In the genomic region with DNA sequence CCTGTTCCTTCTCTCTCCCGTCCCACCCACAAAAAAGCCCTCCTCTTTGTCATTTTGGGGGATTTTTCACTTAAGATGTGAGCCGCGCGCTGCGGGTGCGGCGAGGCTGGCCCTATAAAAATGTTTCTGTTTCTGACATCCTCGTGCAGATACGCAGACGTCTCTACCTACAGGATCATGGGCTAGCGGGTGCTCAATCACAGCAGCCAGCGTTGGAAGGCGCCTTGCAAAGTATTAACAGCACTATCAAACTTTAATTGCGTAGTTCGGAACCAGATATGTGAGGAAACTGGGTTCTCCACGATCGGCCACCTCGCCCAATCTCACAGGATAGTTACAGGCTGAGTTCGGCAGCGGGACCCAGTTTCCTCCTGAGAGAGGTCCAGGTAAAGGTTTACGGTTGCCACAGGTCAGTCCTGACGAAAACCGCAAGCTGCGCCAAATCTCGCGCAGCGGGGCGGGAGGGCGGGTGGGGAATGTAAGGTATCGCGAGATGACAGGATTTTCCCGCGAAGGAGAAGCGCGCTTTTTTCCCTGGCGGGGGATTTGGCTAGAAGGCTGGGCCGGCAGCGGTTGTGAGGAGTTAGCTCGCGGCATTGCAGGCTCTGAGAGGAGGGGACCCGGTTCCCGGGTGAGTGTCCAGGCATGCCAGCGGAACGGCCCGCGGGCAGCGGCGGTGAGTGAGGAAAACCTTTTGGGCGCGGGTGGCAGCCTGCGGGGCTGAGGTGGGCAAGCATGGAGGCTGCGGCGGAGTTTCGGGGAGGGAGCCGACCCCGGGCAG, we compare ENCODE assay signal across 8 cellular contexts. TPM values are rescaled to one million over a fixed set of nuclear protein-coding genes. Genes with fewer than 3 reads are reported as not detected.
A peak's percentile ranks its signal among the peaks of the same experiment; 100 is the strongest.
DNase-seq lines count a peak whose midpoint lies in the region; ATAC-seq and TF ChIP-seq lines count a peak whose summit lies in the region.

Gene HELLS (plus strand): TSS at position 512 of the 781 bp plus-strand sequence. CDS start 134 bp downstream, at position 646.

- TF ChIP-seq CTCF in BJ (IDR thresholded peaks at IDR 0.05; ENCODE audit: insufficient read depth, low read depth, low read length) (no peak), coronary artery (IDR thresholded peaks at IDR 0.05) (no peak)

- peak; percentile 19 for DNase-seq in BJ (ENCODE audit: low read depth)
- peak; percentile 65 for DNase-seq in GM19238 (ENCODE audit: insufficient read length, low spot score)
- peak; percentile 67 for DNase-seq in NCI-H446 treated with DMSO at 0.1 percent for 48 hours (lab: John Stamatoyannopoulos, UW)
- peak; percentile 88 for DNase-seq in activated CD4-positive, alpha-beta T cell treated with anti-CD3 and anti-CD28 coated beads for 36 hours
- DNase-seq in coronary artery (ENCODE audit: low spot score): peak; percentile 86
- peak; percentile 96 for DNase-seq in left kidney (ENCODE audit: low read depth, low spot score)
- DNase-seq in stimulated activated CD4-positive, alpha-beta T cell treated with anti-CD3 and anti-CD28 coated beads, Interleukin-1b, Interleukin-23, amount 100 ng/mL, for 48 hours: peak; percentile 82

- intact Hi-C loops in activated CD4-positive, alpha-beta T cell treated with anti-CD3 and anti-CD28 coated beads for 36 hours (cut with DNase I, micrococcal nuclease): loop anchor here (1.0 to 10.0 kb wide), 12 partner anchors 47 to 1149 kb away; partner anchors contain the start of genes FRA10AC1 (in 2 of the 2), NOC3L (in 2 of the 2), CEP55 (in 1 of the 2) and SLC35G1 (in 1 of the 2)

- H3K27ac ChIP-seq in coronary artery: peak within 1 kb of the TSS; percentile 22 to 62

- H3K4me3 Mint-ChIP-seq in activated CD4-positive, alpha-beta T cell treated with anti-CD3 and anti-CD28 coated beads for 36 hours: peak within 1 kb of the TSS; percentile 100

- H3K36me3 Mint-ChIP-seq in activated CD4-positive, alpha-beta T cell treated with anti-CD3 and anti-CD28 coated beads for 36 hours (ENCODE audit: low read depth): peaks cover 29% of the 10 kb centered on the region

- H3K27ac Mint-ChIP-seq in activated CD4-positive, alpha-beta T cell treated with anti-CD3 and anti-CD28 coated beads for 36 hours: peak within 1 kb of the TSS; percentile 99

- no peaks in the 10 kb centered on the region for H3K36me3 ChIP-seq in BJ (ENCODE audit: control insufficient read depth, insufficient read depth, low read length)

- POLR2A ChIA-PET in BJ (lab: Charles Lee): interaction anchor here (0.7 kb wide), 1 partner anchor 873 kb away, joined by 3 read pairs; no protein-coding TSS in a partner anchor
- POLR2A ChIA-PET in activated CD4-positive, alpha-beta T cell treated with anti-CD3 and anti-CD28 coated beads for 36 hours (lab: Charles Lee): no interaction called here

- H3K27me3 Mint-ChIP-seq in activated CD4-positive, alpha-beta T cell treated with anti-CD3 and anti-CD28 coated beads for 36 hours: no peaks in the 10 kb centered on the region

- no peaks in the 10 kb centered on the region for H3K27me3 ChIP-seq in BJ (ENCODE audit: control insufficient read depth, insufficient read depth, low read length)

- peak within 1 kb of the TSS; percentile 95 for H3K4me3 ChIP-seq in BJ (ENCODE audit: low read depth, low read length)
- peak within 1 kb of the TSS; percentile 71 for H3K4me3 ChIP-seq in coronary artery

- ATAC-seq in HG03432 (IDR thresholded peaks at IDR 0.05; ENCODE audit: unreplicated experiment): peak; percentile 82
- peak; percentile 86 for ATAC-seq in activated CD4-positive, alpha-beta T cell treated with anti-CD3 and anti-CD28 coated beads for 36 hours

- no peaks in the 10 kb centered on the region for H3K9me3 Mint-ChIP-seq in activated CD4-positive, alpha-beta T cell treated with anti-CD3 and anti-CD28 coated beads for 36 hours (ENCODE audit: low read depth)

- CTCF ChIA-PET in BJ (lab: Yijun Ruan, JAX): interaction anchor here (0.8 to 1.1 kb wide), 2 partner anchors 10 to 36 kb away, joined by 3 to 5 read pairs; no protein-coding TSS in a partner anchor
- CTCF ChIA-PET in activated CD4-positive, alpha-beta T cell treated with anti-CD3 and anti-CD28 coated beads for 36 hours (lab: Charles Lee): interaction anchor here (0.5 to 0.6 kb wide), 2 partner anchors 67 to 1298 kb away, joined by 3 read pairs; no protein-coding TSS in a partner anchor

- peaks cover 11% of the 10 kb centered on the region for H3K4me1 Mint-ChIP-seq in activated CD4-positive, alpha-beta T cell treated with anti-CD3 and anti-CD28 coated beads for 36 hours

RNA-seq across cellular contexts. Expression of gene HELLS, which starts in this region (rescaled TPM):
- polyA plus RNA-seq in BJ (2011; rRNA removed): 6.7 and 11.1 TPM in 2 replicates
- polyA minus RNA-seq in BJ (2011; rRNA and poly(A)+ RNA removed): 4.6 and 8.9 TPM in 2 replicates
- 100 to 1,000 TPM; 118 to 154 TPM for total RNA-seq in activated CD4-positive, alpha-beta T cell treated with anti-CD3 and anti-CD28 coated beads for 36 hours

Comparison
In these comparisons a context has a peak if more than half of its experiments do, and no peak if none do; other contexts are left out.
1. Peak in every context shown above with its lines: DNase-seq, ATAC-seq, H3K4me3 ChIP-seq and H3K27ac ChIP-seq.
2. DNase-seq: peak in every context shown above with its lines; median percentile 96 in left kidney; 88 in activated CD4-positive, alpha-beta T cell treated with anti-CD3 and anti-CD28 coated beads for 36 hours; 86 in coronary artery; 82 in stimulated activated CD4-positive, alpha-beta T cell treated with anti-CD3 and anti-CD28 coated beads, Interleukin-1b, Interleukin-23, amount 100 ng/mL, for 48 hours; 67 in NCI-H446 treated with DMSO at 0.1 percent for 48 hours; 65 in GM19238; 19 in BJ.